Comparison of ENCODE assay signal across 8 cellular contexts in the genomic region with DNA sequence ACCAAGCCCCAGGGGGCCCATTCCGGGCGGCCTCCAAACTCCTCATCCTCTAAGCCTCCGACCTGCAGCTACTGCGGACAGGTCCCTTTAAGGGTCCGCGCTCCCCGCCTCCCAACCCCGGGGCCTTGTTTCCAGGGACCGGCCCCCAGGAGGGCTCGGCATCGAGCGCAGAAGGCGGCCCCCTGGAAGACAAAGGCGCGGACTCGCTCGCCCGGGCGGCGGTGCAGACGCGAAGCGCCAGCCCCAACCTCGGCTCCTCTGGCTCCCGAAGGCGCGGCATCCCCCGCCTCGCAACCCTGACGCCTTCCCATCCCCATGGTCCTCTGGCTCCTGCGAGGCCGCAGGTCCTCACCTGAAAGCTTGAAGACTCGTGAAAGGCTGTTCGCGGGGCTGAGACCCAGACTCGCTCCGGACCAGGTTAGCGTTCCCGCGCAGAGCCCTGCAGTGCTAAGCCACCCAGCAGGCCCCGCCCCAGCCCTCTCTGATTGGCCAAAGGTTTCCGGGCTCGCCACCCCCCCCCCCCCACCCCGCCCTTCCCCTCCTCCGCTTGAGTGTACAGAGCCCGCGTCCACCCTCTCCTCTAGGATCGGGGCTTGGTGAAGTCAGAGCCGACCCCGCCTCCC. TPM values are rescaled to one million over a fixed set of nuclear protein-coding genes. Genes with fewer than 3 reads are reported as not detected.
DNase-seq lines count a peak whose midpoint lies in the region; ATAC-seq and TF ChIP-seq lines count a peak whose summit lies in the region.

A gene (minus strand): TSS at position 426 of the 623 bp plus-strand sequence.

- H3K36me3 Mint-ChIP-seq in activated naive CD4-positive, alpha-beta T cell treated with anti-CD3 and anti-CD28 coated beads, Interleukin-2, amount 50 U/mL, for 72 hours = no peaks in the 10 kb centered on the region

- no peak within 1 kb of the TSS for H3K18ac ChIP-seq in IMR-90 (ENCODE audit: low read depth, low read length)

- H3K4me2 ChIP-seq in IMR-90 (ENCODE audit: low read depth, low read length) (peak within 1 kb of the TSS; percentile 86), osteoblast (ENCODE audit: insufficient read depth, low read length) (peak within 1 kb of the TSS; percentile 80)

- no peaks in the 10 kb centered on the region for H3K9me1 ChIP-seq in IMR-90 (ENCODE audit: insufficient read depth, low read length)

- H2BK15ac ChIP-seq in IMR-90 (ENCODE audit: low read depth, low read length) = no peak within 1 kb of the TSS

- H3K27ac ChIP-seq in IMR-90 (ENCODE audit: insufficient read depth, low read length) = no peak within 1 kb of the TSS
- peak within 1 kb of the TSS; percentile 43; the same call in 1 of the 2 replicates for H3K27ac ChIP-seq in SJSA1
- no peak within 1 kb of the TSS for H3K27ac ChIP-seq in osteoblast (ENCODE audit: low read depth, low read length)

- no peak within 1 kb of the TSS for H3K14ac ChIP-seq in IMR-90 (replicated peaks; ENCODE audit: low read depth, low read length)

- H3K23ac ChIP-seq in IMR-90 (ENCODE audit: low read depth, low read length) = no peak within 1 kb of the TSS

- no TSS peak for BruUV-seq in IMR-90 (replicated peaks; lab: Mats Ljungman, UMichigan)

- no peak within 1 kb of the TSS for H3K4ac ChIP-seq in IMR-90 (ENCODE audit: low read depth, low read length)

- H3K36me3 ChIP-seq in IMR-90 (ENCODE audit: control insufficient read depth, insufficient read depth, low read length) (no peaks in the 10 kb centered on the region), SJSA1 (no peaks in the 10 kb centered on the region), osteoblast (ENCODE audit: insufficient read depth, low read length) (no peaks in the 10 kb centered on the region)

- WGBS in IMR-90 (ENCODE audit: extremely low coverage in 2 of 2, insufficient read length in 1 of 2), 2 experiments = 22% methylated on average over 10 of the region's 50 CpGs; no CpG with 5 or more reads in 1 of the 2 experiments

- H3K4me1 ChIP-seq in IMR-90 (ENCODE audit: control insufficient read depth, insufficient read depth, low read length) (no peaks in the 10 kb centered on the region), SJSA1 (replicated peaks) (no peaks in the 10 kb centered on the region), osteoblast (ENCODE audit: insufficient read depth, low read length) (no peaks in the 10 kb centered on the region)

- H2AK5ac ChIP-seq in IMR-90 (ENCODE audit: low read depth, low read length) = no peak within 1 kb of the TSS

- no peaks in the 10 kb centered on the region for H3K79me2 ChIP-seq in osteoblast (ENCODE audit: insufficient read depth, low read length)

- intact Hi-C loops in IMR-90 (cut with micrococcal nuclease) = loop anchor here (10.0 kb wide), 2 partner anchors 198 to 348 kb away; a partner anchor contains a TSS

- H2BK120ac ChIP-seq in IMR-90 (ENCODE audit: low read depth, low read length) = no peak within 1 kb of the TSS

- H3K4me3 ChIP-seq in IMR-90 (ENCODE audit: insufficient read depth, low read depth, low read length) = peak within 1 kb of the TSS; percentile 66
- peak within 1 kb of the TSS; percentile 52 for H3K4me3 ChIP-seq in SJSA1
- peak within 1 kb of the TSS; percentile 60 for H3K4me3 ChIP-seq in osteoblast (ENCODE audit: insufficient read depth, low read length)

- H3K9ac ChIP-seq in IMR-90 (ENCODE audit: low read depth, low read length) = peak within 1 kb of the TSS; percentile 46

- H2AFZ ChIP-seq in IMR-90 (replicated peaks; ENCODE audit: low read length, poor library complexity) = peak within 1 kb of the TSS; percentile 90
- peak within 1 kb of the TSS; percentile 80 for H2AFZ ChIP-seq in osteoblast (ENCODE audit: low read length)

- TF ChIP-seq RAD21 in IMR-90 (IDR thresholded peaks at IDR 0.05; ENCODE audit: low read length) = no peak

- no peaks in the 10 kb centered on the region for H3K9me3 Mint-ChIP-seq in activated naive CD4-positive, alpha-beta T cell treated with anti-CD3 and anti-CD28 coated beads, Interleukin-2, amount 50 U/mL, for 72 hours

- H3K79me1 ChIP-seq in IMR-90 (ENCODE audit: low read depth in 1 of 2, low read length in 2 of 2) = no peaks in the 10 kb centered on the region

- peak; percentile 95 for ATAC-seq in GM19455 (IDR thresholded peaks at IDR 0.05; ENCODE audit: unreplicated experiment)
- ATAC-seq in IMR-90 (ENCODE audit: low read depth) = peak; percentile 97
- peak; percentile 97 for ATAC-seq in activated naive CD4-positive, alpha-beta T cell treated with anti-CD3 and anti-CD28 coated beads, Interleukin-2, amount 50 U/mL, for 72 hours

- DNase-seq in AG08395 (ENCODE audit: low spot score) (peak; percentile 60), IMR-90 (peak; percentile 28), SJSA1 (ENCODE audit: low read depth in 1 of 2, low spot score in 2 of 2) (peak; percentile 67 to 68), globus pallidus (ENCODE audit: low spot score) (peak; percentile 41), osteoblast (ENCODE audit: insufficient read length, low spot score, missing footprints) (peak; percentile 85), superior temporal gyrus (ENCODE audit: extremely low spot score) (peak; percentile 14)
- peak; percentile 53 to 57 for DNase-seq in activated naive CD4-positive, alpha-beta T cell treated with anti-CD3 and anti-CD28 coated beads, Interleukin-2, amount 50 U/mL, for 72 hours (ENCODE audit: low spot score in 2 of 2)

- H3K56ac ChIP-seq in IMR-90 (ENCODE audit: extremely low read depth, insufficient read depth, low read length) = no peak within 1 kb of the TSS

- H2BK20ac ChIP-seq in IMR-90 (ENCODE audit: low read depth, low read length) = no peak within 1 kb of the TSS

- dilution Hi-C loops in IMR-90 (cut with HindIII; ENCODE audit: low sequenced_read_pairs, unreplicated experiment) = no loop called here

- in situ Hi-C loops in IMR-90 (cut with MboI; ENCODE audit: low sequenced_read_pairs) = no loop called here

- no peak within 1 kb of the TSS for H2AK9ac ChIP-seq in IMR-90 (replicated peaks; ENCODE audit: low read depth, low read length, poor library complexity)

- no peak within 1 kb of the TSS for H3K27ac Mint-ChIP-seq in activated naive CD4-positive, alpha-beta T cell treated with anti-CD3 and anti-CD28 coated beads, Interleukin-2, amount 50 U/mL, for 72 hours

- H3K9me3 ChIP-seq in IMR-90 (ENCODE audit: control insufficient read depth, insufficient read depth, low read length) (no peaks in the 10 kb centered on the region), SJSA1 (replicated peaks) (no peaks in the 10 kb centered on the region), osteoblast (ENCODE audit: low read depth, low read length) (no peaks in the 10 kb centered on the region)

- H3K27me3 ChIP-seq in IMR-90 (ENCODE audit: control insufficient read depth, insufficient read depth, low read length) (no peaks in the 10 kb centered on the region; the same call in 1 of the 2 replicates), SJSA1 (replicated peaks) (no peaks in the 10 kb centered on the region), osteoblast (ENCODE audit: insufficient read depth, low read length) (peaks cover 16% of the 10 kb centered on the region)

- POLR2A ChIA-PET in IMR-90 (lab: Charles Lee; ENCODE audit: unreplicated experiment) = no interaction called here

- no peak for TF ChIP-seq POLR2A in IMR-90 (IDR thresholded peaks at IDR 0.05; ENCODE audit: low read depth, low read length)

- no peak within 1 kb of the TSS for H4K8ac ChIP-seq in IMR-90 (ENCODE audit: low read depth in 2 of 2, low read length in 2 of 2)

- H2BK5ac ChIP-seq in IMR-90 (ENCODE audit: low read depth, low read length, poor library complexity, severe bottlenecking) = no peak within 1 kb of the TSS

- H4K20me1 ChIP-seq in IMR-90 (ENCODE audit: insufficient read depth, low read length) (0 out of 2 replicates have a peak, but pooled peaks cover 3% of the 10 kb centered on the region), osteoblast (ENCODE audit: insufficient read depth, low read length) (no peaks in the 10 kb centered on the region)

- no peak within 1 kb of the TSS for H4K5ac ChIP-seq in IMR-90 (ENCODE audit: low read depth, low read length)

- TF ChIP-seq CTCF in IMR-90 (conservative IDR thresholded peaks at IDR 0.05; ENCODE audit: low read depth, low read length) (no peak), osteoblast (IDR thresholded peaks at IDR 0.05; ENCODE audit: extremely low read depth, low read depth, low read length) (no peak)

- H4K91ac ChIP-seq in IMR-90 (ENCODE audit: insufficient read depth, low read depth, low read length) = no peak within 1 kb of the TSS; the same call in 1 of the 2 replicates

- CTCF ChIA-PET in IMR-90 (lab: Yijun Ruan, JAX) = interaction anchor here (1.3 kb wide), 1 partner anchor 348 kb away, joined by 3 read pairs; no protein-coding TSS in a partner anchor

TF ChIP-seq in IMR-90, 13 proteins besides CTCF, POLR2A, EP300 and RAD21 (continues in another document):
- no peak for TF ChIP-seq RCOR1 (IDR thresholded peaks at IDR 0.05; ENCODE audit: insufficient replicate concordance, low read length)
- no peak for TF ChIP-seq NFE2L2 (IDR thresholded peaks at IDR 0.05; ENCODE audit: low read depth, low read length)
- TF ChIP-seq, protein P1, sequence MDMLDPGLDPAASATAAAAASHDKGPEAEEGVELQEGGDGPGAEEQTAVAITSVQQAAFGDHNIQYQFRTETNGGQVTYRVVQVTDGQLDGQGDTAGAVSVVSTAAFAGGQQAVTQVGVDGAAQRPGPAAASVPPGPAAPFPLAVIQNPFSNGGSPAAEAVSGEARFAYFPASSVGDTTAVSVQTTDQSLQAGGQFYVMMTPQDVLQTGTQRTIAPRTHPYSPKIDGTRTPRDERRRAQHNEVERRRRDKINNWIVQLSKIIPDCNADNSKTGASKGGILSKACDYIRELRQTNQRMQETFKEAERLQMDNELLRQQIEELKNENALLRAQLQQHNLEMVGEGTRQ (IDR thresholded peaks at IDR 0.05; ENCODE audit: low read depth, low read length) = no peak
- no peak for TF ChIP-seq MAFK (IDR thresholded peaks at IDR 0.05; ENCODE audit: low read depth, low read length)
- no peak for TF ChIP-seq CEBPB (IDR thresholded peaks at IDR 0.05; ENCODE audit: low read depth, low read length)
- TF ChIP-seq CHD1 (IDR thresholded peaks at IDR 0.05; ENCODE audit: low read depth, low read length) = no peak
- no peak for TF ChIP-seq SMC3 (IDR thresholded peaks at IDR 0.05; ENCODE audit: low read depth, low read length)
- no peak for TF ChIP-seq FOS (IDR thresholded peaks at IDR 0.05; ENCODE audit: low read depth, low read length)
- no peak for TF ChIP-seq BHLHE40 (IDR thresholded peaks at IDR 0.05; ENCODE audit: low read depth, low read length)
- TF ChIP-seq RFX5 (IDR thresholded peaks at IDR 0.05; ENCODE audit: low read depth, low read length) = no peak
- no peak for TF ChIP-seq MAZ (IDR thresholded peaks at IDR 0.05; ENCODE audit: borderline replicate concordance, low read depth, low read length)

RNA-seq across cellular contexts. Expression of the gene that starts here (rescaled TPM):
- total RNA-seq in IMR-90 (2012; rRNA removed) = 13.6 and 32.8 TPM in 2 replicates
- polyA plus RNA-seq in IMR-90 (2012; rRNA removed) = 28.8 and 30.5 TPM in 2 replicates
- polyA plus RNA-seq in IMR-90 (2012; cell fraction: cytosol; rRNA removed) = 2.1 and 3.4 TPM in 2 replicates
- 0.33 and 4.3 TPM in 2 replicates for polyA plus RNA-seq in IMR-90 (2012; cell fraction: nucleus; rRNA removed; ENCODE audit: low replicate concordance)
- 44.2 and 52.0 TPM in 2 replicates for total RNA-seq in SJSA1 (2014; rRNA removed; shearing (Covaris generic))
- 1 to 10 TPM in 1 of 2 donors, under 1 TPM in 1; 0.51 to 2.4 TPM for total RNA-seq in activated naive CD4-positive, alpha-beta T cell treated with anti-CD3 and anti-CD28 coated beads, Interleukin-2, amount 50 U/mL, for 72 hours
- total RNA-seq in osteoblast = 0.29 TPM in 1 of 2 replicates, not detected in the other

Comparison
In these comparisons a context has a peak if more than half of its experiments do, and no peak if none do; other contexts are left out.
1. Peak in DNase-seq, H3K4me3 ChIP-seq and H3K4me2 ChIP-seq in osteoblast; RNA of the gene not detected or under 1 TPM.
2. DNase-seq: peak in every context shown above with its lines; median percentile 85 in osteoblast; 68 in SJSA1; 60 in AG08395; 55 in activated naive CD4-positive, alpha-beta T cell treated with anti-CD3 and anti-CD28 coated beads, Interleukin-2, amount 50 U/mL, for 72 hours; 41 in globus pallidus; 28 in IMR-90; 14 in superior temporal gyrus.